In the genomic region with DNA sequence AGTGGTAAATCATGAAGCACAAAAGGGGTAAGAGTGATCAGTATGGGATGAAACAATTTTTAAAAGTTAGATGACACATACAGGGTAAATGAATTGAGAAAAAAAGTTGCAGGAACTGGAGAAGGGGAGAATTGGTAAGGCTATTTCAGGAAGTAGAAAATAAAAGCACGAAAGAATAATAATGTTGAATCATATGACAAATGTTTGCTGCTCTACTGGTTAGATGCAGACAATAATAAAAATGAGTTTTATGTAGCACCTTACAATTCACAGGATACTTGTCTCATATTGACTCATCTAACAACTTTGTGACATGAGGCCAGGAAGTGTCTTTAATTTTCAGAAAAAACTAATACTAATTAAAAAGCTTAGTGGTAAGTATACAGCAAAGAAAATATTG, we compare ENCODE assay signal across 31 cellular contexts.
"Had no signal": no experiment of that assay in that cellular context is flagged by ENCODE, and none has a peak within 500 bp of the region (broad histone marks: within the 10 kb centered on the region; RNA-seq: fewer than 3 reads in every experiment).

No MANE protein-coding gene starts in this region.

- H3K27me3 ChIP-seq: cardiac muscle cell had no signal

- H3K36me3 Mint-ChIP-seq: activated naive CD8-positive, alpha-beta T cell treated with anti-CD3 and anti-CD28 coated beads for 36 hours had no signal

- ATAC-seq: activated CD8-positive, alpha-beta T cell treated with anti-CD3 and anti-CD28 coated beads for 36 hours; activated T-cell treated with anti-CD3 and anti-CD28 coated beads, Interleukin-2, amount 50 U/mL, for 72 hours; activated T-helper 17 cell treated with anti-CD3 and anti-CD28 coated beads, Interleukin-2, amount 50 U/mL, for 72 hours had no signal

- H3K4me1 Mint-ChIP-seq: activated CD4-positive, alpha-beta T cell treated with anti-CD3 and anti-CD28 coated beads, Interleukin-2, amount 10 ng/mL, durations not matched to agents 24 days and 14 days; activated naive CD8-positive, alpha-beta T cell treated with anti-CD3 and anti-CD28 coated beads for 36 hours; activated T-helper 17 cell treated with anti-CD3 and anti-CD28 coated beads, Interleukin-2, amount 50 U/mL, for 72 hours; central memory CD8-positive, alpha-beta T cell had no signal

- H3K9me3 Mint-ChIP-seq: activated CD4-positive, alpha-beta T cell treated with anti-CD3 and anti-CD28 coated beads, Interleukin-2, amount 10 ng/mL, durations not matched to agents 24 days and 14 days; activated T-helper 17 cell treated with anti-CD3 and anti-CD28 coated beads, Interleukin-2, amount 50 U/mL, for 72 hours; central memory CD8-positive, alpha-beta T cell had no signal

- H3K4me3 ChIP-seq: cardiac muscle cell had no signal

- H3K27ac Mint-ChIP-seq: activated CD4-positive, alpha-beta T cell treated with anti-CD3 and anti-CD28 coated beads, Interleukin-2, amount 10 ng/mL, durations not matched to agents 24 days and 14 days; activated CD8-positive, alpha-beta T cell treated with anti-CD3 and anti-CD28 coated beads for 36 hours; activated naive CD8-positive, alpha-beta T cell treated with anti-CD3 and anti-CD28 coated beads for 36 hours; activated T-cell treated with anti-CD3 and anti-CD28 coated beads, Interleukin-2, amount 50 U/mL, for 72 hours; activated T-helper 17 cell treated with anti-CD3 and anti-CD28 coated beads, Interleukin-2, amount 50 U/mL, for 72 hours had no signal

- DNase-seq: activated CD4-positive, alpha-beta T cell treated with anti-CD3 and anti-CD28 coated beads, Interleukin-2, amount 10 ng/mL, durations not matched to agents 24 days and 14 days; activated CD4-positive, alpha-beta T cell treated with anti-CD3 and anti-CD28 coated beads, Interleukin-2, amount 50 U/mL, for 4 hours; activated CD8-positive, alpha-beta T cell treated with anti-CD3 and anti-CD28 coated beads for 36 hours; activated effector memory CD4-positive, alpha-beta T cell treated with anti-CD3 and anti-CD28 coated beads, Interleukin-2, amount 50 U/mL, for 16 hours; activated naive CD4-positive, alpha-beta T cell; activated naive CD4-positive, alpha-beta T cell treated with anti-CD3 and anti-CD28 coated beads, Interleukin-2, amount 50 U/mL, for 16 hours; activated naive CD8-positive, alpha-beta T cell treated with anti-CD3 and anti-CD28 coated beads for 36 hours; activated T-cell treated with anti-CD3 and anti-CD28 coated beads, Interleukin-2, amount 50 U/mL, for 1 hour; activated T-cell treated with anti-CD3 and anti-CD28 coated beads, Interleukin-2, amount 50 U/mL, for 72 hours; amniotic stem cell; aorta; MM.1S; MV-4-11; NCI-H1092; NCI-H146; NCI-H187; NCI-H2029 treated with DMSO at 0.1 percent for 48 hours; NCI-H2107; NCI-H2171; NCI-H510A; NCI-H526; NCI-H748 treated with DMSO at 0.1 percent for 48 hours; NK-92 treated with Interleukin-12 subunit alpha and Interleukin-12 subunit beta, amount 100 ng/mL, for 24 hours; Right ventricle myocardium superior; SW 1271; T-helper 1 cell; T1000; WERI-Rb-1 had no signal

- H3K27me3 Mint-ChIP-seq: activated CD4-positive, alpha-beta T cell treated with anti-CD3 and anti-CD28 coated beads, Interleukin-2, amount 10 ng/mL, durations not matched to agents 24 days and 14 days; activated CD8-positive, alpha-beta T cell treated with anti-CD3 and anti-CD28 coated beads for 36 hours; activated T-helper 17 cell treated with anti-CD3 and anti-CD28 coated beads, Interleukin-2, amount 50 U/mL, for 72 hours; central memory CD8-positive, alpha-beta T cell had no signal

- H3K4me3 Mint-ChIP-seq: activated CD4-positive, alpha-beta T cell treated with anti-CD3 and anti-CD28 coated beads, Interleukin-2, amount 10 ng/mL, durations not matched to agents 24 days and 14 days; activated CD8-positive, alpha-beta T cell treated with anti-CD3 and anti-CD28 coated beads for 36 hours; activated naive CD8-positive, alpha-beta T cell treated with anti-CD3 and anti-CD28 coated beads for 36 hours; activated T-cell treated with anti-CD3 and anti-CD28 coated beads, Interleukin-2, amount 50 U/mL, for 72 hours; activated T-helper 17 cell treated with anti-CD3 and anti-CD28 coated beads, Interleukin-2, amount 50 U/mL, for 72 hours; central memory CD8-positive, alpha-beta T cell had no signal

- H3K27ac ChIP-seq: cardiac muscle cell, WERI-Rb-1 had no signal

- H3K36me3 ChIP-seq: cardiac muscle cell, WERI-Rb-1 had no signal
